9 cellular contexts compared by ENCODE assay signal in the genomic region with DNA sequence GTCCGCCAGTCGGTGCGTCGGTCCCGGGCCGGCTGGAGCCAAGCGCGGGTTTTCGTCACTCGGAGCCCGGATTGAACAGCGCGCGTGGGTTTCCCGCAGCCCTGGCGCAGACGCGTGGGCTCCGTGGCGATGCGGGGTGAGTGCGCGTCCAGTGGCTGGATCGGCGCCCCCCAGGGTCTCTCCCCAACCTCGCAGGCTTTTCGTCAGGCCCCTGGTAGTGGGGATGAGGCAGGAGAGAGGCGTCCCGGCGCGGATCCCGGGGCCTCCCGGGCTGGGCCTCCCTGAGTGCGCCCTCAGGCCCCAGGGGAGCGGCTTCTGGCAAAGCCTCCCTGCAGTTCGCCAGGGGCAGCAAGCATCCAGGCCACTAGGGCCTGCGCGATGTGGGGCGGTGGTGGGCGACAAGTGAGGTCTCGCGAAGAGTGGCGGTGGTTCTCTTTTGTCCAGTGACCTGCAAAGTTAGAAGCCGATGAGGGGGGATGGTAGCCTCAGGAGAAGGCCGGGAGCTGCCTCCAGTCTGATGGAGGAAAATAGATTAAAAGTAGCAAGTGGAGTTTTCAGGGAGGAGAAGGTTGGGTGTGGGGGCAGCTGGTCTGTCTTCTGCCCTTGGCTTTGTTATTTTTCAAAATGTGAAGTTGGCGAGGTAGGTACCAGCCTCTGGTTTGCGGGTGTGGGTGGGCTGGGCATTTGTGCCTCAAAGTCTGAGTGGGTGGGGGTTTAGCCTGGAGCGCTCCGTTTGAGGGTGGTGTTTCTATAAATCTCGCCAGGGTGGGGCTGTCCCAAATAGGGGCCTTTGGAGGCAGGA. TPM values are rescaled to one million over a fixed set of nuclear protein-coding genes. Genes with fewer than 3 reads are reported as not detected.
DNase-seq lines count a peak whose midpoint lies in the region; ATAC-seq and TF ChIP-seq lines count a peak whose summit lies in the region.
"Had no signal": no experiment of that assay in that cellular context is flagged by ENCODE, and none has a peak within 500 bp of the region (broad histone marks: within the 10 kb centered on the region; RNA-seq: fewer than 3 reads in every experiment).

No MANE protein-coding gene starts in this region.

- CTCF ChIA-PET in CD4-positive, alpha-beta T cell (lab: Charles Lee) = no interaction called here

- H3K9me3 Mint-ChIP-seq in CD4-positive, alpha-beta T cell = peaks cover 2% of the 10 kb centered on the region
- H3K9me3 Mint-ChIP-seq in nephron progenitor cell = peaks cover 29% of the 10 kb centered on the region

- peak overlapping the region; percentile 81 for H3K9ac ChIP-seq in NT2/D1 (ENCODE audit: insufficient read length, low read depth)

- ATAC-seq in CD4-positive, alpha-beta T cell (ENCODE audit: poor library complexity) = no peak
- ATAC-seq in GM21360 (IDR thresholded peaks at IDR 0.05; ENCODE audit: unreplicated experiment) (no peak), HG03159 (IDR thresholded peaks at IDR 0.05; ENCODE audit: unreplicated experiment) (no peak)

- peaks cover 11% of the 10 kb centered on the region for H3K9me3 ChIP-seq in CD4-positive, alpha-beta T cell (ENCODE audit: control insufficient read depth, low read length)
- H3K9me3 ChIP-seq in NT2/D1 (ENCODE audit: insufficient read depth, low read length) = peaks cover 14% of the 10 kb centered on the region
- H3K9me3 ChIP-seq: neutrophil had no signal

- TF ChIP-seq CTCF in CD4-positive, alpha-beta T cell (IDR thresholded peaks at IDR 0.05) = no peak
- no peak for TF ChIP-seq CTCF in epithelial cell of proximal tubule (conservative IDR thresholded peaks at IDR 0.05; ENCODE audit: low read depth, low read length)
- no peak for TF ChIP-seq CTCF in nephron progenitor cell (IDR thresholded peaks at IDR 0.05)

- no peak overlapping the region for H3K27ac Mint-ChIP-seq in CD4-positive, alpha-beta T cell
- H3K27ac Mint-ChIP-seq in nephron progenitor cell = no peak overlapping the region

- peaks cover 45% of the 10 kb centered on the region for H3K27me3 Mint-ChIP-seq in CD4-positive, alpha-beta T cell
- peaks cover 96% of the 10 kb centered on the region for H3K27me3 Mint-ChIP-seq in nephron progenitor cell (ENCODE audit: low read depth, poor library complexity)

- peaks cover 19% of the 10 kb centered on the region for H3K4me1 ChIP-seq in NT2/D1 (ENCODE audit: insufficient read depth, insufficient read length)

- peaks cover 33% of the 10 kb centered on the region for H3K4me1 Mint-ChIP-seq in CD4-positive, alpha-beta T cell (ENCODE audit: low read depth)
- H3K4me1 Mint-ChIP-seq in nephron progenitor cell = peaks cover 12% of the 10 kb centered on the region

- H3K27me3 ChIP-seq in CD4-positive, alpha-beta T cell (ENCODE audit: control insufficient read depth, insufficient read depth, low read length) = peaks cover 35% of the 10 kb centered on the region
- peaks cover 37% of the 10 kb centered on the region for H3K27me3 ChIP-seq in NT2/D1 (ENCODE audit: insufficient read depth, insufficient read length)

- H3K4me3 Mint-ChIP-seq in CD4-positive, alpha-beta T cell = peak overlapping the region; percentile 96
- H3K4me3 Mint-ChIP-seq in nephron progenitor cell = peak overlapping the region; percentile 88

- POLR2A ChIA-PET in CD4-positive, alpha-beta T cell (lab: Charles Lee) = no interaction called here

- H3K4me3 ChIP-seq in NT2/D1 (ENCODE audit: insufficient read length, low read depth) = peak overlapping the region; percentile 65
- peak overlapping the region; percentile 55 for H3K4me3 ChIP-seq in epithelial cell of proximal tubule (ENCODE audit: low read depth, low read length)

- DNase-seq in CD4-positive, alpha-beta T cell = peak in 1 of 10 experiments; percentile 5
- DNase-seq in NT2/D1 (ENCODE audit: low read depth, low spot score) (no peak), epithelial cell of proximal tubule (ENCODE audit: low read depth) (no peak), nephron progenitor cell (peak; percentile 49), NCI-H2171 treated with DMSO at 0.1 percent for 48 hours (lab: John Stamatoyannopoulos, UW) (no peak), NCI-H1694 treated with DMSO at 0.1 percent for 48 hours (lab: John Stamatoyannopoulos, UW) (no peak)

- no peak overlapping the region for H3K27ac ChIP-seq in CD4-positive, alpha-beta T cell (ENCODE audit: low read depth, low read length)
- H3K27ac ChIP-seq: neutrophil had no signal

- H3K36me3 Mint-ChIP-seq in CD4-positive, alpha-beta T cell (ENCODE audit: low read depth) = peaks cover 6% of the 10 kb centered on the region
- H3K36me3 Mint-ChIP-seq in nephron progenitor cell (ENCODE audit: low read depth) = peaks cover 7% of the 10 kb centered on the region

- intact Hi-C loops in CD4-positive, alpha-beta T cell (cut with DNase I, micrococcal nuclease) = loop anchor here in 1 of 2 experiments (5.0 kb wide), 1 partner anchor 36 kb away; no protein-coding TSS in a partner anchor

- no peaks in the 10 kb centered on the region for H3K36me3 ChIP-seq in NT2/D1 (ENCODE audit: insufficient read depth, insufficient read length, low read length)
- H3K36me3 ChIP-seq: neutrophil had no signal

RNA-seq across cellular contexts. Expression of a gene that starts 1.6 kb away (rescaled TPM):
- total RNA-seq in CD4-positive, alpha-beta T cell = 1 to 10 TPM; 3.3 to 3.9 TPM
- total RNA-seq in epithelial cell of proximal tubule = 2.0 and 2.5 TPM in 2 replicates
